In the genomic region with DNA sequence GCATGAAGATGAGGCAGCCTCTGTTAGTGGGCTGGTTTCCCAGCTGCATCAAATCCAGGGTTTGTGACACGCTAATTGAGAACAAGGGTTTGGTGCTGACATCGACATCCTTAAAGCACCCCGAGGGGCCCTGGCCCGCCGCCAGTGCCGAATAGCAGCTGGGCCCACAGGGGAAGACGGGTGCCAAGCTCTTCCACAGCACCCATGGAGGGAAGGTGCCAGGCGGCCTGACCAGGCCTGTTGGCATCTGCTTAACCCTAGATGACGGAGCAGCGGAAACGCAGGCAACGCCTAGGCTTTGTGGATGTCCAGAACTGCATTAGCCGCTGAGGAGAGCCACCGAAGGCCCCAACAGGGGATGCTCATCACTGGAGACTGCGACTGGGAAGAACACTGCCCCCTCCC, we compare ENCODE assay signal across 10 cellular contexts. TPM values are rescaled to one million over a fixed set of nuclear protein-coding genes. Genes with fewer than 3 reads are reported as not detected.
A peak's percentile ranks its signal among the peaks of the same experiment; 100 is the strongest.
DNase-seq lines count a peak whose midpoint lies in the region; ATAC-seq and TF ChIP-seq lines count a peak whose summit lies in the region.
"Had no signal": no experiment of that assay in that cellular context is flagged by ENCODE, and none has a peak within 500 bp of the region (broad histone marks: within the 10 kb centered on the region; RNA-seq: fewer than 3 reads in every experiment).

No MANE protein-coding gene starts in this region.

- H3K27ac ChIP-seq in heart right ventricle (peak overlapping the region; percentile 18 to 88 (median 78)), suprapubic skin (peak overlapping the region; percentile 55), prostate gland (peak overlapping the region in 1 of 2 donors; percentile 37)

- H3K4me3 ChIP-seq in heart right ventricle = no peak overlapping the region
- H3K4me3 ChIP-seq in suprapubic skin = no peak overlapping the region
- H3K4me3 ChIP-seq in prostate gland = no peak overlapping the region

- H3K36me3 ChIP-seq in heart right ventricle (peaks cover 0 to 86% (median 4%) of the 10 kb centered on the region in 9 donors), suprapubic skin (peaks cover 73% of the 10 kb centered on the region), prostate gland (no peaks in the 10 kb centered on the region)

- no peak for TF ChIP-seq POLR2A in suprapubic skin (IDR thresholded peaks at IDR 0.05)
- TF ChIP-seq POLR2A in prostate gland (IDR thresholded peaks at IDR 0.05) = no peak

- no peak for TF ChIP-seq EP300 in suprapubic skin (IDR thresholded peaks at IDR 0.05)

- no peak for ATAC-seq in activated CD8-positive, alpha-beta memory T cell treated with anti-CD3 and anti-CD28 coated beads, Interleukin-2, amount 10 ng/mL, durations not matched to agents 7 days and 5 days
- no peak for ATAC-seq in activated B cell treated with CpG ODN at 0.5 μM for 24 hours (ENCODE audit: low read depth)
- no peak for ATAC-seq in heart right ventricle

- no peaks in the 10 kb centered on the region for H3K9me3 ChIP-seq in heart right ventricle
- no peaks in the 10 kb centered on the region for H3K9me3 ChIP-seq in suprapubic skin
- H3K9me3 ChIP-seq in prostate gland = no peaks in the 10 kb centered on the region

- CTCF ChIA-PET in activated CD8-positive, alpha-beta memory T cell treated with anti-CD3 and anti-CD28 coated beads, Interleukin-2, amount 10 ng/mL, durations not matched to agents 7 days and 5 days (lab: Charles Lee) = interaction anchor here (1.5 to 2.9 kb wide), 4 partner anchors 16 to 110 kb away, joined by 3 to 13 read pairs (median 7); a partner anchor contains a TSS
- CTCF ChIA-PET in activated B cell treated with CpG ODN at 0.5 μM for 24 hours (lab: Charles Lee) = interaction anchor here (0.9 kb wide), 2 partner anchors 16 to 105 kb away, joined by 3 to 4 read pairs; no protein-coding TSS in a partner anchor

- POLR2A ChIA-PET in activated B cell treated with CpG ODN at 0.5 μM for 24 hours (lab: Charles Lee) = interaction anchor here (1.2 to 3.6 kb wide), 6 partner anchors 16 to 125 kb away, joined by 3 to 17 read pairs (median 8); a partner anchor contains a TSS

- peaks cover 78% of the 10 kb centered on the region for H3K4me1 Mint-ChIP-seq in activated CD8-positive, alpha-beta memory T cell treated with anti-CD3 and anti-CD28 coated beads, Interleukin-2, amount 10 ng/mL, durations not matched to agents 7 days and 5 days
- H3K4me1 Mint-ChIP-seq in activated B cell treated with CpG ODN at 0.5 μM for 24 hours = peaks cover 88% of the 10 kb centered on the region

- H3K27me3 ChIP-seq in heart right ventricle = no peaks in the 10 kb centered on the region
- no peaks in the 10 kb centered on the region for H3K27me3 ChIP-seq in suprapubic skin
- H3K27me3 ChIP-seq in prostate gland (replicated peaks; ENCODE audit: insufficient read depth) = no peaks in the 10 kb centered on the region

- peaks cover 56 to 100% (median 85%) of the 10 kb centered on the region in 9 donors for H3K4me1 ChIP-seq in heart right ventricle
- H3K4me1 ChIP-seq in suprapubic skin = peaks cover 80% of the 10 kb centered on the region
- peaks cover 15% of the 10 kb centered on the region for H3K4me1 ChIP-seq in prostate gland (replicated peaks)

- no peak overlapping the region for H3K4me3 Mint-ChIP-seq in activated CD8-positive, alpha-beta memory T cell treated with anti-CD3 and anti-CD28 coated beads, Interleukin-2, amount 10 ng/mL, durations not matched to agents 7 days and 5 days
- no peak overlapping the region for H3K4me3 Mint-ChIP-seq in activated B cell treated with CpG ODN at 0.5 μM for 24 hours

- WGBS in heart right ventricle, 2 donors = 48 to 55% methylated on average over 15 of the region's 15 CpGs
- 24% methylated on average over 2 of the region's 15 CpGs for WGBS in suprapubic skin
- 56% methylated on average over 15 of the region's 15 CpGs for WGBS in prostate gland

- DNase-seq in activated CD8-positive, alpha-beta memory T cell treated with anti-CD3 and anti-CD28 coated beads, Interleukin-2, amount 10 ng/mL, durations not matched to agents 7 days and 5 days = no peak
- no peak for DNase-seq in activated CD8-positive, alpha-beta memory T cell treated with anti-CD3 and anti-CD28 coated beads, Interleukin-2, amount 50 U/mL, for 4 hours
- DNase-seq in activated B cell treated with CpG ODN at 0.5 μM for 24 hours (no peak), heart right ventricle (no peak), suprapubic skin (ENCODE audit: low spot score in 2 of 2) (peak in 1 of 2 donors; percentile 61), SKM-1 treated with dmso at 0.1 percent for 144 hours (lab: John Stamatoyannopoulos, UW; ENCODE audit: unreplicated experiment) (no peak), prostate gland (ENCODE audit: low spot score) (no peak), SKM-1 (lab: John Stamatoyannopoulos, UW; ENCODE audit: unreplicated experiment) (no peak)
- DNase-seq: central memory CD4-positive, alpha-beta T cell had no signal

- peaks cover 42% of the 10 kb centered on the region for H3K36me3 Mint-ChIP-seq in activated CD8-positive, alpha-beta memory T cell treated with anti-CD3 and anti-CD28 coated beads, Interleukin-2, amount 10 ng/mL, durations not matched to agents 7 days and 5 days
- H3K36me3 Mint-ChIP-seq in activated B cell treated with CpG ODN at 0.5 μM for 24 hours (ENCODE audit: low read depth) = peaks cover 54% of the 10 kb centered on the region

- TF ChIP-seq CTCF in activated B cell treated with CpG ODN at 0.5 μM for 24 hours (IDR thresholded peaks at IDR 0.05) = no peak
- TF ChIP-seq CTCF in heart right ventricle (IDR thresholded peaks at IDR 0.05) = no peak
- no peak for TF ChIP-seq CTCF in suprapubic skin (IDR thresholded peaks at IDR 0.05)
- TF ChIP-seq CTCF in prostate gland (IDR thresholded peaks at IDR 0.05) = no peak

- intact Hi-C loops in activated B cell treated with CpG ODN at 0.5 μM for 24 hours (cut with micrococcal nuclease) = loop anchor here (5.0 kb wide), 1 partner anchor 268 kb away; no protein-coding TSS in a partner anchor
- intact Hi-C loops in heart right ventricle (cut with DNase I) = loop anchor here in 2 of 10 donors (10.0 kb wide), 2 partner anchors 261 to 491 kb away; a partner anchor contains a TSS
- intact Hi-C loops in prostate gland (cut with DNase I) = loop anchor here (5.0 kb wide), 1 partner anchor 108 kb away; no protein-coding TSS in a partner anchor

- no peaks in the 10 kb centered on the region for H3K9me3 Mint-ChIP-seq in activated CD8-positive, alpha-beta memory T cell treated with anti-CD3 and anti-CD28 coated beads, Interleukin-2, amount 10 ng/mL, durations not matched to agents 7 days and 5 days (ENCODE audit: low read depth)
- H3K9me3 Mint-ChIP-seq in activated B cell treated with CpG ODN at 0.5 μM for 24 hours = no peaks in the 10 kb centered on the region

- peak overlapping the region; percentile 84 for H3K27ac Mint-ChIP-seq in activated CD8-positive, alpha-beta memory T cell treated with anti-CD3 and anti-CD28 coated beads, Interleukin-2, amount 10 ng/mL, durations not matched to agents 7 days and 5 days
- peak overlapping the region; percentile 90 for H3K27ac Mint-ChIP-seq in activated B cell treated with CpG ODN at 0.5 μM for 24 hours

- no peaks in the 10 kb centered on the region for H3K27me3 Mint-ChIP-seq in activated CD8-positive, alpha-beta memory T cell treated with anti-CD3 and anti-CD28 coated beads, Interleukin-2, amount 10 ng/mL, durations not matched to agents 7 days and 5 days
- no peaks in the 10 kb centered on the region for H3K27me3 Mint-ChIP-seq in activated B cell treated with CpG ODN at 0.5 μM for 24 hours

RNA-seq across cellular contexts. Expression of a gene that starts 16.0 kb away (rescaled TPM):
- total RNA-seq in activated CD8-positive, alpha-beta memory T cell treated with anti-CD3 and anti-CD28 coated beads, Interleukin-2, amount 10 ng/mL, durations not matched to agents 7 days and 5 days = 100 to 1,000 TPM in 1 of 2 experiments, 10 to 100 TPM in 1; 94.8 to 108 TPM
- 26.2 and 37.5 TPM in 2 replicates for total RNA-seq in activated B cell treated with CpG ODN at 0.5 μM for 24 hours
- total RNA-seq in heart right ventricle = 100 to 1,000 TPM; 222 to 328 (median 245) TPM
- polyA plus RNA-seq in heart right ventricle = 100 to 1,000 TPM; 200 to 598 TPM
- 10 to 100 TPM; 11.3 to 39.4 (median 21.7) TPM for total RNA-seq in suprapubic skin
- total RNA-seq in prostate gland = 10 to 100 TPM; 24.5 to 25.7 TPM

RNA-seq across cellular contexts. Expression of a gene that starts 51.3 kb away (rescaled TPM):
- not detected for total RNA-seq in activated CD8-positive, alpha-beta memory T cell treated with anti-CD3 and anti-CD28 coated beads, Interleukin-2, amount 10 ng/mL, durations not matched to agents 7 days and 5 days
- not detected in 2 replicates for total RNA-seq in activated B cell treated with CpG ODN at 0.5 μM for 24 hours
- 10 to 100 TPM; 15.9 to 55.7 (median 27.5) TPM for total RNA-seq in heart right ventricle
- polyA plus RNA-seq in heart right ventricle = 10 to 100 TPM; 18.4 to 32.6 TPM
- total RNA-seq in suprapubic skin = under 1 TPM in 2 of 4 donors, not detected in 2; 0.51 to 0.83 TPM
- total RNA-seq in prostate gland = 1 to 10 TPM; 2.5 to 3.1 TPM
- total RNA-seq: NCI-H460 had no signal

Comparison
In these comparisons a context has a peak if more than half of its experiments do, and no peak if none do; other contexts are left out.
1. RNA of a gene that starts 51.3 kb away (total RNA-seq): 15.9 to 55.7 TPM in heart right ventricle; 2.5 to 3.1 TPM in prostate gland, 0.51 to 0.83 TPM in suprapubic skin, not detected in activated CD8-positive, alpha-beta memory T cell treated with anti-CD3 and anti-CD28 coated beads, Interleukin-2, amount 10 ng/mL, durations not matched to agents 7 days and 5 days and not detected in activated B cell treated with CpG ODN at 0.5 μM for 24 hours; every median in the first group is over 4 times any median in the second.